ENCODE assay signal across 1 cellular context in the genomic region with DNA sequence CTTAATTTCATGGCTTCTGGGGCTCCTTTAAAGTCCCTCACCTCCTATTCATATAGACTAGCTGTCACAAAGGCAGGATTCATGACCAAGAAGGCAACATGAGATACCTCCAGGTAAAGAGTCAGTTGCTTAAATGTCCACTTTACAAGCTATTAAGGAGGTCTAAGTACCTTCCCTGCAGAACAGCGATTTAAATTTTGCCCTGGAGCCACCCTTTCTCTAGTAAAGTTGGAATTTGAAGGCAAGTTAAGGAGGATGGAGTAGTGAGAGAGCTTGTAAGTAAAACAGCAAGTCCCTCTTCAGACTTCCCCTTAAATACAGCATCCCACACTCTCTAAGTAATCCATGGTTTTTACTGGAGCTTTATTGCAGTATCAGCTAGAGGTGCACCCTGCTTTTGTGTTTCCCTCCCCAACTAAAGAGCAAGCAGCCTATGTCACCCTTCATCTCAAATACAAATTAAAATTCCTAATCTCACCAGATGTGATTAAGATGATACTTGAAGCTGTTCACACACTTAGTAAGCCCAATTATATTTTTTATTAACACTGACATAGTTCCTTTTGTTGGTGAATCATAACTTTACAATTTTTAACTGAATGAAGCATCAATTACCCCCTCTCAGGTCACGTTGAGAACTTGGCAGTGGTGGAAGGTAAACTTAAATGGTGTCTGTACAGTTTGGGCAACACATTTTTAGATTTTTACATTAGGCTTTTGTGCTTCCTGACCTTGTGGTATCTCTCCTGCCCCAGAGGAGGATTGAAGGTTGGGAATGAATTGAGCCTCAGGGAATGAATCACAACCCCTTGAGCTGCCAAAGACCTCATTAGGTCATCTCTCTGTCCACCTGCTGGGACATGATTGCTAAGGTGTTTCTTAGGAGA.
TF ChIP-seq lines count a peak whose summit lies in the region.

No MANE protein-coding gene starts in this region.

TF ChIP-seq in IMR-90, 13 proteins besides CTCF, POLR2A, EP300 and RAD21 (continued from another document):
- TF ChIP-seq USF2 (IDR thresholded peaks at IDR 0.05; ENCODE audit: low read depth, low read length) (no peak), FOS (IDR thresholded peaks at IDR 0.05; ENCODE audit: low read depth, low read length) (no peak), RCOR1 (IDR thresholded peaks at IDR 0.05; ENCODE audit: insufficient replicate concordance, low read length) (no peak), MAZ (IDR thresholded peaks at IDR 0.05; ENCODE audit: borderline replicate concordance, low read depth, low read length) (no peak), MXI1 (IDR thresholded peaks at IDR 0.05; ENCODE audit: borderline replicate concordance, low read depth, low read length) (no peak), CHD1 (IDR thresholded peaks at IDR 0.05; ENCODE audit: low read depth, low read length) (no peak), NFE2L2 (IDR thresholded peaks at IDR 0.05; ENCODE audit: low read depth, low read length) (no peak)
- TF ChIP-seq, protein P1, sequence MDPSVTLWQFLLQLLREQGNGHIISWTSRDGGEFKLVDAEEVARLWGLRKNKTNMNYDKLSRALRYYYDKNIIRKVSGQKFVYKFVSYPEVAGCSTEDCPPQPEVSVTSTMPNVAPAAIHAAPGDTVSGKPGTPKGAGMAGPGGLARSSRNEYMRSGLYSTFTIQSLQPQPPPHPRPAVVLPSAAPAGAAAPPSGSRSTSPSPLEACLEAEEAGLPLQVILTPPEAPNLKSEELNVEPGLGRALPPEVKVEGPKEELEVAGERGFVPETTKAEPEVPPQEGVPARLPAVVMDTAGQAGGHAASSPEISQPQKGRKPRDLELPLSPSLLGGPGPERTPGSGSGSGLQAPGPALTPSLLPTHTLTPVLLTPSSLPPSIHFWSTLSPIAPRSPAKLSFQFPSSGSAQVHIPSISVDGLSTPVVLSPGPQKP (IDR thresholded peaks at IDR 0.05; ENCODE audit: borderline replicate concordance, low read depth, low read length): no peak
